In genomic region chr11:45964911-45965389, GRCh38 we compare ENCODE assay signal across 8 cellular contexts. TPM values are rescaled to one million over a fixed set of nuclear protein-coding genes. Genes with fewer than 3 reads are reported as not detected.
DNase-seq lines count a peak whose midpoint lies in the region; ATAC-seq, FAIRE-seq and TF ChIP-seq lines count a peak whose summit lies in the region.

No MANE protein-coding gene starts in this region.

- CTCF ChIA-PET in WTC11 (lab: Charles Lee) = interaction anchor here (0.6 to 4.9 kb wide), 63 partner anchors 9 to 555 kb away, joined by 3 to 156 read pairs (median 5); partner anchors contain the start of genes LARGE2 and PEX16

- DNase-seq in G401 (ENCODE audit: low spot score) (peak; percentile 91), NCI-H2227 (lab: John Stamatoyannopoulos, UW; ENCODE audit: unreplicated experiment) (peak; percentile 86), WTC11 (ENCODE audit: low spot score) (peak; percentile 66), bronchial epithelial cell (ENCODE audit: low read depth) (peak; percentile 71)
- peak; percentile 6 to 47 for DNase-seq in stimulated activated CD4-positive, alpha-beta T cell treated with anti-CD3 and anti-CD28 coated beads, Interleukin-1b, Interleukin-23, amount 100 ng/mL, for 4 hours (ENCODE audit: low read depth in 2 of 2)

- no peaks in the 10 kb centered on the region for H3K4me1 Mint-ChIP-seq in WTC11

- FAIRE-seq in bronchial epithelial cell (lab: Jason Lieb, UNC) = no peak
- peak; percentile 94 for FAIRE-seq in islet of Langerhans (lab: Jason Lieb, UNC)

- no peak overlapping the region for H3K4me3 Mint-ChIP-seq in WTC11

- peaks cover 8% of the 10 kb centered on the region for H3K36me3 ChIP-seq in bronchial epithelial cell (ENCODE audit: control insufficient read depth, insufficient read depth, low read length)

- TF ChIP-seq CTCF in WTC11 (IDR thresholded peaks at IDR 0.05) (peak; percentile 85), bronchial epithelial cell (IDR thresholded peaks at IDR 0.05; ENCODE audit: insufficient read depth, low read length, severe bottlenecking) (peak; percentile 82)

- H3K27me3 ChIP-seq in bronchial epithelial cell (ENCODE audit: control insufficient read depth, insufficient read depth, low read length) = no peaks in the 10 kb centered on the region

- no peaks in the 10 kb centered on the region for H3K27me3 Mint-ChIP-seq in WTC11 (ENCODE audit: low read depth)

- POLR2A ChIA-PET in WTC11 (lab: Charles Lee) = interaction anchor here (0.6 to 2.2 kb wide), 3 partner anchors 29 to 137 kb away, joined by 3 to 9 read pairs (median 4); no protein-coding TSS in a partner anchor

- ATAC-seq in HG02973 (IDR thresholded peaks at IDR 0.05; ENCODE audit: unreplicated experiment) (peak; percentile 73), WTC11 (peak; percentile 99), GM21526 (IDR thresholded peaks at IDR 0.05; ENCODE audit: low FRiP score, unreplicated experiment) (no peak)

- H3K36me3 Mint-ChIP-seq in WTC11 = peaks cover 16% of the 10 kb centered on the region

- H3K27ac Mint-ChIP-seq in WTC11 = no peak overlapping the region

- in situ Hi-C loops in G401 (cut with HindIII; ENCODE audit: low sequenced_read_pairs) = no loop called here

- 0 out of 2 replicates have a peak, but pooled peaks cover 2% of the 10 kb centered on the region for H3K9me3 Mint-ChIP-seq in WTC11

- no peak overlapping the region for H3K4me3 ChIP-seq in bronchial epithelial cell (ENCODE audit: low read depth, low read length)

TF ChIP-seq in WTC11, 78 proteins besides CTCF, POLR2A, EP300 and RAD21:
- TF ChIP-seq, protein P1, sequence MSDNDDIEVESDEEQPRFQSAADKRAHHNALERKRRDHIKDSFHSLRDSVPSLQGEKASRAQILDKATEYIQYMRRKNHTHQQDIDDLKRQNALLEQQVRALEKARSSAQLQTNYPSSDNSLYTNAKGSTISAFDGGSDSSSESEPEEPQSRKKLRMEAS (CRISPR knock-in tag; IDR thresholded peaks at IDR 0.05) = peak; percentile 57; the same call in 1 of the 2 replicates
- no peak for TF ChIP-seq USF2 (CRISPR knock-in tag; IDR thresholded peaks at IDR 0.05)

RNA-seq across cellular contexts. Expression of gene LARGE2, which starts 42.5 kb away (rescaled TPM):
- not detected in 2 replicates for total RNA-seq in G401 (2014; rRNA removed; shearing (Covaris generic))
- total RNA-seq in WTC11 (2021) (124 to 132 TPM (median 126 TPM) in 3 replicates), bronchial epithelial cell (2.9 and 4.5 TPM in 2 replicates)

RNA-seq across cellular contexts. Expression of gene PEX16, which starts 47.3 kb away (rescaled TPM):
- 32.5 and 38.8 TPM in 2 replicates for total RNA-seq in G401 (2014; rRNA removed; shearing (Covaris generic))
- total RNA-seq in WTC11 (2021) = 35.8 to 39.3 TPM (median 36.0 TPM) in 3 replicates
- 47.1 and 59.0 TPM in 2 replicates for total RNA-seq in bronchial epithelial cell

RNA-seq across cellular contexts. Expression of gene FREY1, which starts 57.9 kb away (rescaled TPM):
- 0.24 TPM in 1 of 2 replicates, not detected in the other for total RNA-seq in G401 (2014; rRNA removed; shearing (Covaris generic))
- 1.6 to 2.1 TPM (median 1.8 TPM) in 3 replicates for total RNA-seq in WTC11 (2021)
- total RNA-seq in bronchial epithelial cell = 0.51 and 1.3 TPM in 2 replicates

Comparison
In these comparisons a context has a peak if more than half of its experiments do, and no peak if none do; other contexts are left out.
1. DNase-seq: peak in every context shown above with its lines; median percentile 91 in G401; 86 in NCI-H2227; 71 in bronchial epithelial cell; 66 in WTC11; 26 in stimulated activated CD4-positive, alpha-beta T cell treated with anti-CD3 and anti-CD28 coated beads, Interleukin-1b, Interleukin-23, amount 100 ng/mL, for 4 hours.
2. RNA of gene LARGE2, which starts 42.5 kb away (total RNA-seq): 124 to 132 TPM in WTC11; 2.9 to 4.5 TPM in bronchial epithelial cell and not detected in G401; every median in the first group is over 10 times any median in the second.